ENCODE assay signal across 8 cellular contexts in genomic region chr4:52750819-52751348, GRCh38. TPM values are rescaled to one million over a fixed set of nuclear protein-coding genes. Genes with fewer than 3 reads are reported as not detected.
A peak's percentile ranks its signal among the peaks of the same experiment; 100 is the strongest.
DNase-seq lines count a peak whose midpoint lies in the region; ATAC-seq and TF ChIP-seq lines count a peak whose summit lies in the region.

No MANE protein-coding gene starts in this region.

- H3K4me3 ChIP-seq in liver (ENCODE audit: low read depth in 1 of 3, low read length in 3 of 3) (peak overlapping the region; percentile 14 to 46 (median 28)), stomach smooth muscle (ENCODE audit: low read length in 2 of 2) (peak overlapping the region; percentile 58 to 76)

- H3K36me3 ChIP-seq in liver (ENCODE audit: control insufficient read depth in 4 of 4, insufficient read depth in 3 of 4, low read depth in 1 of 4, low read length in 3 of 4), result no peaks in the 10 kb centered on the region
- H3K36me3 ChIP-seq in stomach smooth muscle (ENCODE audit: control insufficient read depth in 2 of 2, insufficient read depth in 2 of 2, low read length in 2 of 2), result no peaks in the 10 kb centered on the region

- TF ChIP-seq POLR2A in erythroblast (IDR thresholded peaks at IDR 0.05; ENCODE audit: low read length), result no peak

- peaks cover 5% of the 10 kb centered on the region for H3K36me3 Mint-ChIP-seq in IgD-negative memory B cell
- H3K36me3 Mint-ChIP-seq in chondrocyte (ENCODE audit: low read depth), result no peaks in the 10 kb centered on the region

- H3K9me3 Mint-ChIP-seq in IgD-negative memory B cell, result peaks cover 0 to 3% (median 0%) of the 10 kb centered on the region in 3 donors
- no peaks in the 10 kb centered on the region for H3K9me3 Mint-ChIP-seq in chondrocyte (ENCODE audit: low read depth)

- no peak for TF ChIP-seq RAD21 in liver (IDR thresholded peaks at IDR 0.05)

- H3K27ac ChIP-seq in 22Rv1 (peak overlapping the region; percentile 89), liver (ENCODE audit: low read depth in 1 of 2, low read length in 2 of 2) (no peak overlapping the region), stomach smooth muscle (ENCODE audit: low read length) (no peak overlapping the region)

- H3K9ac ChIP-seq in liver (ENCODE audit: low read depth in 1 of 2, low read length in 2 of 2), result no peak overlapping the region
- peak overlapping the region in 1 of 2 donors; percentile 13 for H3K9ac ChIP-seq in stomach smooth muscle (ENCODE audit: low read length in 2 of 2)

- peaks cover 42% of the 10 kb centered on the region for H3K27me3 Mint-ChIP-seq in IgD-negative memory B cell
- no peaks in the 10 kb centered on the region for H3K27me3 Mint-ChIP-seq in chondrocyte (ENCODE audit: low read depth)

- peak overlapping the region; percentile 3 to 87 (median 79) for H3K4me3 Mint-ChIP-seq in IgD-negative memory B cell
- peak overlapping the region; percentile 82 for H3K4me3 Mint-ChIP-seq in chondrocyte (ENCODE audit: unreplicated experiment)

- 3% methylated on average over 49 of the region's 49 CpGs for WGBS in liver

- ATAC-seq in GM18858 (IDR thresholded peaks at IDR 0.05; ENCODE audit: unreplicated experiment), result no peak

- H3K27ac Mint-ChIP-seq in IgD-negative memory B cell (no peak overlapping the region), chondrocyte (ENCODE audit: unreplicated experiment) (no peak overlapping the region)

- H3K9me3 ChIP-seq in liver (ENCODE audit: control insufficient read depth in 4 of 4, low read length in 3 of 4) (no peaks in the 10 kb centered on the region), stomach smooth muscle (ENCODE audit: control insufficient read depth in 2 of 2, low read length in 2 of 2) (no peaks in the 10 kb centered on the region)

- DNase-seq in chondrocyte (ENCODE audit: low spot score), result no peak
- DNase-seq in mucosa of gallbladder (ENCODE audit: low spot score), result no peak
- DNase-seq in erythroblast (lab: John Stamatoyannopoulos, UW), result no peak

- H3K27me3 ChIP-seq in liver (ENCODE audit: control insufficient read depth in 4 of 4, insufficient read depth in 4 of 4, low read length in 3 of 4) (peaks cover 0 to 4% (median 2%) of the 10 kb centered on the region in 4 donors), stomach smooth muscle (ENCODE audit: control insufficient read depth in 1 of 2, insufficient read depth in 2 of 2, low read length in 2 of 2) (peaks cover 9 to 12% of the 10 kb centered on the region in 2 donors)

- H3K4me1 ChIP-seq in liver (ENCODE audit: control insufficient read depth in 4 of 4, insufficient read depth in 4 of 4, low read length in 3 of 4), result peaks cover 0 to 11% (median 2%) of the 10 kb centered on the region in 4 donors
- H3K4me1 ChIP-seq in stomach smooth muscle (ENCODE audit: control insufficient read depth, insufficient read depth, low read length), result peaks cover 11% of the 10 kb centered on the region

- TF ChIP-seq CTCF in 22Rv1 (IDR thresholded peaks at IDR 0.05) (no peak), chondrocyte (IDR thresholded peaks at IDR 0.05) (no peak), liver (IDR thresholded peaks at IDR 0.05; ENCODE audit: low read depth, low read length, missing input control) (no peak)

- H3K4me1 Mint-ChIP-seq in IgD-negative memory B cell, result peaks cover 3 to 13% (median 7%) of the 10 kb centered on the region in 3 donors
- H3K4me1 Mint-ChIP-seq in chondrocyte (ENCODE audit: low read depth), result peaks cover 29% of the 10 kb centered on the region

TF ChIP-seq in liver, 16 proteins besides CTCF, POLR2A, EP300 and RAD21:
- TF ChIP-seq HNF4A (conservative IDR thresholded peaks at IDR 0.05) (no peak), ZBTB33 (IDR thresholded peaks at IDR 0.05) (no peak)

RNA-seq across cellular contexts. Expression of gene ERVMER34-1, which starts 0.3 kb away (rescaled TPM):
- polyA plus RNA-seq in IgD-negative memory B cell (not detected), liver (under 1 TPM in 1 of 2 donors, not detected in 1; 0.02 TPM)
- total RNA-seq in chondrocyte (1.4 to 1.7 TPM (median 1.5 TPM) in 3 replicates), liver (under 1 TPM; under 0.01 to 0.08 TPM), mucosa of gallbladder (0.66 TPM)
